In the genomic region with DNA sequence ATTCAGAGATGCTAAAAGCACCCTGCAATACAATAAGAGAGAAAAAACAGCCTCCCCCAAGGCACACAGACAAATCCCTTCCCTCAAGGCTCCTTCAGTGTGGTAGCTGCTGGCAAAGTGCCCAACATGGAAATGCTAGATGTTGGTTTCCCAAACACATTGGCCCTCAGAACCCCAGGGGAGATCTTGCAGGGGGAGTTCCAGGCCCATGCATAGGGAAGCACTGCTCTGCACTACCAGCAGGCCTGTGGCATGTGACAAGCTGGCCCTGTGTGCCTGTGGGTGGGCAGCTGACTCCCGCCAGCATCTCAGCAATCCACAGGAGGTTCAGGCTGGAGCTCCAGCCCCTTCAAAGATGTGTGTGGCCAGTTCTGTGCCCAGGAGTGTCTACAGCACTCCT, we compare ENCODE assay signal across 14 cellular contexts. TPM values are rescaled to one million over a fixed set of nuclear protein-coding genes. Genes with fewer than 3 reads are reported as not detected.
DNase-seq lines count a peak whose midpoint lies in the region; ATAC-seq, FAIRE-seq and TF ChIP-seq lines count a peak whose summit lies in the region.
"Had no signal": no experiment of that assay in that cellular context is flagged by ENCODE, and none has a peak within 500 bp of the region (broad histone marks: within the 10 kb centered on the region; RNA-seq: fewer than 3 reads in every experiment).

No MANE protein-coding gene starts in this region.

- H3K4me3 ChIP-seq in GM12878 (no peak overlapping the region), spleen (no peak overlapping the region)
- H3K4me3 ChIP-seq: gastrocnemius medialis, GM23338, mucosa of descending colon had no signal

- RAD21 ChIA-PET in GM12878 (lab: Charles Lee; ENCODE audit: unreplicated experiment): interaction anchor here (1.4 to 2.5 kb wide), 6 partner anchors 8 to 38 kb away, joined by 4 to 9 read pairs (median 6); a partner anchor contains a TSS

- no peaks in the 10 kb centered on the region for H3K79me2 ChIP-seq in GM12878 (ENCODE audit: control insufficient read depth, insufficient read depth, low read length)

- no peaks in the 10 kb centered on the region for H4K20me1 ChIP-seq in GM12878 (ENCODE audit: control insufficient read depth, insufficient read depth)

- CTCF ChIA-PET in activated CD8-positive, alpha-beta memory T cell treated with anti-CD3 and anti-CD28 coated beads, Interleukin-2, amount 10 ng/mL, durations not matched to agents 7 days and 5 days (lab: Charles Lee): interaction anchor here (1.0 to 4.2 kb wide), 14 partner anchors 9 to 297 kb away, joined by 3 to 49 read pairs (median 4); a partner anchor contains a TSS
- CTCF ChIA-PET in GM12878 (lab: Yijun Ruan, JAX): interaction anchor here (0.7 to 2.2 kb wide), 5 partner anchors 8 to 83 kb away, joined by 3 to 17 read pairs (median 3); a partner anchor contains a TSS

- H3K27ac ChIP-seq in GM12878 (ENCODE audit: control insufficient read depth, insufficient read depth): no peak overlapping the region
- H3K27ac ChIP-seq in spleen: peak overlapping the region in 6 of 8 donors; percentile 20 to 79 (median 46)
- H3K27ac ChIP-seq: gastrocnemius medialis had no signal

- in situ Hi-C loops in GM12878 (cut with MboI): loop anchor here (25.0 kb wide), 2 partner anchors 109 to 934 kb away; no protein-coding TSS in a partner anchor

- H3K36me3 Mint-ChIP-seq in activated CD8-positive, alpha-beta memory T cell treated with anti-CD3 and anti-CD28 coated beads, Interleukin-2, amount 10 ng/mL, durations not matched to agents 7 days and 5 days: no peaks in the 10 kb centered on the region
- H3K36me3 Mint-ChIP-seq in activated T-cell treated with anti-CD3 and anti-CD28 coated beads, Interleukin-2, amount 50 U/mL, for 4 hours (ENCODE audit: insufficient read depth): no peaks in the 10 kb centered on the region

- H3K27ac Mint-ChIP-seq in activated CD8-positive, alpha-beta memory T cell treated with anti-CD3 and anti-CD28 coated beads, Interleukin-2, amount 10 ng/mL, durations not matched to agents 7 days and 5 days: peak overlapping the region; percentile 97
- H3K27ac Mint-ChIP-seq: GM23338 had no signal

- no peak for DNase-seq in activated CD8-positive, alpha-beta memory T cell treated with anti-CD3 and anti-CD28 coated beads, Interleukin-2, amount 10 ng/mL, durations not matched to agents 7 days and 5 days
- DNase-seq in activated CD8-positive, alpha-beta memory T cell treated with anti-CD3 and anti-CD28 coated beads for 24 hours: no peak
- DNase-seq in GM12878 (ENCODE audit: low read depth, low spot score) (no peak), spleen (peak; percentile 67), glomerular visceral epithelial cell (ENCODE audit: extremely low spot score) (no peak), T1000 (lab: John Stamatoyannopoulos, UW) (no peak)
- no peak for DNase-seq in activated T-cell treated with anti-CD3 and anti-CD28 coated beads, Interleukin-2, amount 50 U/mL, for 4 hours
- DNase-seq: NCI-H1694 had no signal

- no peaks in the 10 kb centered on the region for H3K9me3 ChIP-seq in GM12878 (replicated peaks; ENCODE audit: control insufficient read depth, insufficient read depth, low read length)
- H3K9me3 ChIP-seq in spleen: no peaks in the 10 kb centered on the region
- H3K9me3 ChIP-seq: gastrocnemius medialis, mucosa of descending colon had no signal

- peak overlapping the region; percentile 36 for H3K4me3 Mint-ChIP-seq in activated CD8-positive, alpha-beta memory T cell treated with anti-CD3 and anti-CD28 coated beads, Interleukin-2, amount 10 ng/mL, durations not matched to agents 7 days and 5 days
- no peak overlapping the region for H3K4me3 Mint-ChIP-seq in activated T-cell treated with anti-CD3 and anti-CD28 coated beads, Interleukin-2, amount 50 U/mL, for 4 hours
- H3K4me3 Mint-ChIP-seq: GM23338 had no signal

- H3K9ac ChIP-seq in GM12878 (ENCODE audit: control insufficient read depth, insufficient read depth, low read length): no peak overlapping the region; the same call in 1 of the 2 replicates

- TF ChIP-seq POLR2A in GM12878 (IDR thresholded peaks at IDR 0.05; ENCODE audit: low read depth, low read length) (no peak), spleen (IDR thresholded peaks at IDR 0.05) (no peak)

- TF ChIP-seq CTCF in GM12878 (IDR thresholded peaks at IDR 0.05 in 2 of 3, conservative IDR thresholded peaks at IDR 0.05 in 1 of 3; ENCODE audit: control insufficient read depth in 2 of 3, extremely low read depth in 1 of 3, insufficient read depth in 1 of 3, low read depth in 3 of 3, low read length in 3 of 3) (no peak), spleen (IDR thresholded peaks at IDR 0.05 in 8 of 11, conservative IDR thresholded peaks at IDR 0.05 in 3 of 11) (no peak)

- no peak for TF ChIP-seq EP300 in GM12878 (IDR thresholded peaks at IDR 0.05; ENCODE audit: borderline replicate concordance in 1 of 2, control insufficient read depth in 1 of 2, low read depth in 2 of 2, low read length in 2 of 2)

- SMC1A ChIA-PET in GM12878 (lab: Charles Lee; ENCODE audit: uncharacterized antibody, unreplicated experiment): interaction anchor here (1.1 to 1.5 kb wide), 5 partner anchors 9 to 227 kb away, joined by 3 to 4 read pairs (median 3); no protein-coding TSS in a partner anchor

- peak overlapping the region; percentile 36 for H2AFZ ChIP-seq in GM12878 (ENCODE audit: control insufficient read depth, low read depth, low read length)
- H2AFZ ChIP-seq: GM23338 had no signal

- H3K27me3 ChIP-seq in GM12878 (replicated peaks in 1 of 2; ENCODE audit: control insufficient read depth in 2 of 2, insufficient read depth in 2 of 2, low read length in 1 of 2) (no peaks in the 10 kb centered on the region), spleen (replicated peaks in 1 of 7) (no peaks in the 10 kb centered on the region)
- H3K27me3 ChIP-seq: gastrocnemius medialis had no signal

- H3K4me1 Mint-ChIP-seq in activated CD8-positive, alpha-beta memory T cell treated with anti-CD3 and anti-CD28 coated beads, Interleukin-2, amount 10 ng/mL, durations not matched to agents 7 days and 5 days: peaks cover 53% of the 10 kb centered on the region
- H3K4me1 Mint-ChIP-seq in activated T-cell treated with anti-CD3 and anti-CD28 coated beads, Interleukin-2, amount 50 U/mL, for 4 hours (ENCODE audit: low read depth): peaks cover 28% of the 10 kb centered on the region
- H3K4me1 Mint-ChIP-seq: GM23338 had no signal

- intact Hi-C loops in GM12878 (cut with micrococcal nuclease; ENCODE audit: unreplicated experiment): no loop called here
- intact Hi-C loops in spleen (cut with DNase I; ENCODE audit: low total_unique reads): no loop called here

- H3K9me3 Mint-ChIP-seq in activated CD8-positive, alpha-beta memory T cell treated with anti-CD3 and anti-CD28 coated beads, Interleukin-2, amount 10 ng/mL, durations not matched to agents 7 days and 5 days (ENCODE audit: low read depth): no peaks in the 10 kb centered on the region
- H3K9me3 Mint-ChIP-seq in activated T-cell treated with anti-CD3 and anti-CD28 coated beads, Interleukin-2, amount 50 U/mL, for 4 hours: no peaks in the 10 kb centered on the region
- H3K9me3 Mint-ChIP-seq: GM23338 had no signal

- no peak for TF ChIP-seq RAD21 in GM12878 (IDR thresholded peaks at IDR 0.05; ENCODE audit: insufficient read depth, low read depth, low read length)

- POLR2A ChIA-PET in GM12878 (lab: Charles Lee): interaction anchor here (0.9 to 1.3 kb wide), 3 partner anchors 20 to 30 kb away, joined by 3 to 8 read pairs (median 6); no protein-coding TSS in a partner anchor

- H3K36me3 ChIP-seq in GM12878 (ENCODE audit: control insufficient read depth in 2 of 2, insufficient read depth in 2 of 2, low read length in 1 of 2) (no peaks in the 10 kb centered on the region), spleen (no peaks in the 10 kb centered on the region)
- H3K36me3 ChIP-seq: gastrocnemius medialis had no signal

- H3K27me3 Mint-ChIP-seq in activated CD8-positive, alpha-beta memory T cell treated with anti-CD3 and anti-CD28 coated beads, Interleukin-2, amount 10 ng/mL, durations not matched to agents 7 days and 5 days: no peaks in the 10 kb centered on the region
- H3K27me3 Mint-ChIP-seq in activated T-cell treated with anti-CD3 and anti-CD28 coated beads, Interleukin-2, amount 50 U/mL, for 4 hours (ENCODE audit: low read depth): no peaks in the 10 kb centered on the region

- 100% methylated on average over 1 of the region's 1 CpG for WGBS in GM12878 (ENCODE audit: insufficient coverage, insufficient replicate concordance, low lambda C conversion rate, missing lambda C conversion rate)
- whole genome bisulfite sequencing in spleen, 5 donors: 50 to 73% (median 61%) methylated on average over 1 of the region's 1 CpG; no CpG with 5 or more reads in 1 of the 5 donors

- H3K4me2 ChIP-seq in GM12878 (ENCODE audit: control insufficient read depth, insufficient read depth): peak overlapping the region; percentile 38; the same call in 1 of the 2 replicates
- H3K4me2 ChIP-seq: GM23338 had no signal

- H3K4me1 ChIP-seq in GM12878 (ENCODE audit: control insufficient read depth, insufficient read depth, low read length): peaks cover 17% of the 10 kb centered on the region
- peaks cover 6 to 33% (median 17%) of the 10 kb centered on the region in 6 donors for H3K4me1 ChIP-seq in spleen
- H3K4me1 ChIP-seq: gastrocnemius medialis had no signal

- ATAC-seq in activated CD8-positive, alpha-beta memory T cell treated with anti-CD3 and anti-CD28 coated beads, Interleukin-2, amount 10 ng/mL, durations not matched to agents 7 days and 5 days: peak; percentile 11
- ATAC-seq in HG03432 (IDR thresholded peaks at IDR 0.05; ENCODE audit: unreplicated experiment) (peak; percentile 18), GM12878 (peak; percentile 38)
- ATAC-seq in activated T-cell treated with anti-CD3 and anti-CD28 coated beads, Interleukin-2, amount 50 U/mL, for 4 hours: no peak
- ATAC-seq: GM23338 had no signal

- no peak for FAIRE-seq in GM12878 (lab: Jason Lieb, UNC)
- FAIRE-seq: bronchial epithelial cell, RCC 7860 had no signal

- BruUV-seq in GM12878 (replicated peaks; lab: Mats Ljungman, UMichigan): no TSS peak

RNA-seq across cellular contexts. Expression of a gene that starts 16.8 kb away (rescaled TPM):
- total RNA-seq in activated CD8-positive, alpha-beta memory T cell treated with anti-CD3 and anti-CD28 coated beads, Interleukin-2, amount 10 ng/mL, durations not matched to agents 7 days and 5 days: 10 to 100 TPM; 38.0 to 39.7 TPM
- 12.3 and 14.1 TPM in 2 replicates for total RNA-seq in GM12878 (2013; cell fraction: nucleolus; rRNA removed)
- total RNA-seq in GM12878 (2014; rRNA removed) (5.1 and 6.4 TPM in 2 replicates), GM12878 (2014; rRNA removed; fragmentation: Illumina TruSeq; extraction: Trizol) (6.0 and 6.3 TPM in 2 replicates), GM12878 (2021) (7.6 and 8.4 TPM in 2 replicates), spleen (10 to 100 TPM; 29.8 to 77.1 (median 41.9) TPM)
- 5.7 TPM for polyA plus RNA-seq in GM12878 (2011; ENCODE audit: low read depth)
- polyA plus RNA-seq in GM12878 (2011; rRNA removed) (12.6 and 18.8 TPM in 2 replicates), GM12878 (2014; fragmentation: Illumina TruSeq; extraction: Trizol) (12.3 and 18.3 TPM in 2 replicates), GM12878 (2014; fragmentation: Nextera tagmentation; extraction: Ambion mirVana) (1 to 10 TPM; 2.5 to 4.0 TPM), GM12878 (2014; rRNA removed) (7.4 and 10.1 TPM in 2 replicates), GM12878 (2016; fragmentation: Nextera tagmentation; extraction: Ambion mirVana) (1 to 10 TPM; 9.0 to 9.9 TPM), spleen (10 to 100 TPM in 1 of 3 donors, 1 to 10 TPM in 2; 8.1 to 10.1 (median 8.5) TPM)
- 4.6 and 6.2 TPM in 2 replicates for polyA plus RNA-seq in GM12878 (2011; cell fraction: cytosol; rRNA removed)
- polyA plus RNA-seq in GM12878 (2011; cell fraction: nucleus; rRNA removed): 12.0 and 12.8 TPM in 2 replicates
- polyA plus RNA-seq in GM12878 (2012): 8.0 and 10.6 TPM in 2 replicates
- polyA minus RNA-seq in GM12878 (2011; rRNA and poly(A)+ RNA removed): 5.5 and 7.8 TPM in 2 replicates
- polyA minus RNA-seq in GM12878 (2011; cell fraction: cytosol; rRNA and poly(A)+ RNA removed): 3.2 and 3.5 TPM in 2 replicates
- 2.5 and 3.7 TPM in 2 replicates for polyA minus RNA-seq in GM12878 (2011; cell fraction: nucleus; rRNA and poly(A)+ RNA removed)
- 10 to 100 TPM; 14.7 to 19.5 (median 15.5) TPM for total RNA-seq in activated T-cell treated with anti-CD3 and anti-CD28 coated beads, Interleukin-2, amount 50 U/mL, for 4 hours

RNA-seq across cellular contexts. Expression of a gene that starts 44.6 kb away (rescaled TPM):
- under 1 TPM; 0.38 to 0.45 TPM for total RNA-seq in activated CD8-positive, alpha-beta memory T cell treated with anti-CD3 and anti-CD28 coated beads, Interleukin-2, amount 10 ng/mL, durations not matched to agents 7 days and 5 days
- total RNA-seq in GM12878 (2013; cell fraction: nucleolus; rRNA removed): not detected in 2 replicates
- not detected in 2 replicates for total RNA-seq in GM12878 (2014; rRNA removed)
- not detected in 2 replicates for total RNA-seq in GM12878 (2014; rRNA removed; fragmentation: Illumina TruSeq; extraction: Trizol)
- not detected in 2 replicates for total RNA-seq in GM12878 (2021)
- not detected for polyA plus RNA-seq in GM12878 (2011; ENCODE audit: low read depth)
- 0.07 TPM in 1 of 2 replicates, not detected in the other for polyA plus RNA-seq in GM12878 (2011; rRNA removed)
- 0.02 and 0.03 TPM in 2 replicates for polyA plus RNA-seq in GM12878 (2011; cell fraction: cytosol; rRNA removed)
- polyA plus RNA-seq in GM12878 (2011; cell fraction: nucleus; rRNA removed): 0.03 and 0.06 TPM in 2 replicates
- polyA plus RNA-seq in GM12878 (2012): 0.03 TPM in 1 of 2 replicates, not detected in the other
- not detected in 2 replicates for polyA plus RNA-seq in GM12878 (2014; fragmentation: Illumina TruSeq; extraction: Trizol)
- not detected for polyA plus RNA-seq in GM12878 (2014; fragmentation: Nextera tagmentation; extraction: Ambion mirVana)
- polyA plus RNA-seq in GM12878 (2014; rRNA removed): not detected in 2 replicates
- polyA plus RNA-seq in GM12878 (2016; fragmentation: Nextera tagmentation; extraction: Ambion mirVana): not detected
- polyA minus RNA-seq in GM12878 (2011; rRNA and poly(A)+ RNA removed): not detected in 2 replicates
- polyA minus RNA-seq in GM12878 (2011; cell fraction: cytosol; rRNA and poly(A)+ RNA removed): not detected in 2 replicates
- polyA minus RNA-seq in GM12878 (2011; cell fraction: nucleus; rRNA and poly(A)+ RNA removed): not detected in 2 replicates
- total RNA-seq in spleen: under 1 TPM in 5 of 7 donors, not detected in 2; 0.30 to 0.54 (median 0.34) TPM
- under 1 TPM; 0.02 to 0.11 (median 0.10) TPM for polyA plus RNA-seq in spleen
- under 1 TPM; 0.13 to 0.41 (median 0.13) TPM for total RNA-seq in activated T-cell treated with anti-CD3 and anti-CD28 coated beads, Interleukin-2, amount 50 U/mL, for 4 hours

Comparison
In these comparisons a context has a peak if more than half of its experiments do, and no peak if none do; other contexts are left out.
1. ATAC-seq: peak in activated CD8-positive, alpha-beta memory T cell treated with anti-CD3 and anti-CD28 coated beads, Interleukin-2, amount 10 ng/mL, durations not matched to agents 7 days and 5 days (single experiment), HG03432 (single experiment) and GM12878 (single experiment); none in activated T-cell treated with anti-CD3 and anti-CD28 coated beads, Interleukin-2, amount 50 U/mL, for 4 hours (0 of 2).